22 cellular contexts compared by ENCODE assay signal in genomic region chr9:37335238-37335637, GRCh38.
"Had no signal": no experiment of that assay in that cellular context is flagged by ENCODE, and none has a peak within 500 bp of the region (broad histone marks: within the 10 kb centered on the region; RNA-seq: fewer than 3 reads in every experiment).

No MANE protein-coding gene starts in this region.

- H3K27me3 ChIP-seq: heart left ventricle, spleen, testis, tibial nerve, upper lobe of right lung, vagina had no signal

- H2AFZ ChIP-seq: parathyroid adenoma had no signal

- H3K4me3 ChIP-seq: heart left ventricle, prostate gland, spleen, testis, tibial nerve, upper lobe of right lung, vagina had no signal

- ATAC-seq: esophagus mucosa; heart left ventricle; left colon; left ventricle myocardium superior; naive thymus-derived CD4-positive, alpha-beta T cell; sciatic nerve; stimulated activated memory B cell treated with anti-CD40 and anti-IgM and Interleukin-4, amounts not matched to agents 10 μg/mL and 1 μg/mL and 100 μg/mL, for 72 hours; stimulated activated naive CD8-positive, alpha-beta T cell treated with anti-CD3 and anti-CD28 coated beads, Interleukin-15, amount 100 ng/mL, for 72 hours; upper lobe of right lung had no signal

- H3K27ac ChIP-seq: heart left ventricle, parathyroid adenoma, prostate gland, testis, tibial nerve, upper lobe of right lung, vagina had no signal

- H3K9me3 ChIP-seq: heart left ventricle, prostate gland, spleen, testis, tibial nerve, upper lobe of right lung, vagina had no signal

- H3K4me1 ChIP-seq: parathyroid adenoma, prostate gland, testis, tibial nerve, upper lobe of right lung, vagina had no signal

- DNase-seq: effector memory CD4-positive, alpha-beta T cell; heart left ventricle; hippocampal formation; left colon; left ventricle myocardium superior; mesendoderm; naive thymus-derived CD4-positive, alpha-beta T cell; nephron progenitor cell; spleen; stimulated activated CD4-positive, alpha-beta T cell treated with anti-CD3 and anti-CD28 coated beads, Interleukin-15, amount 100 ng/mL, for 24 hours; stimulated activated CD4-positive, alpha-beta T cell treated with anti-CD3 and anti-CD28 coated beads, Interleukin-1b, Interleukin-23, amount 100 ng/mL, for 48 hours; stimulated activated CD4-positive, alpha-beta T cell treated with anti-CD3 and anti-CD28 coated beads, Interleukin-4, amount 100 ng/mL, for 24 hours; stimulated activated naive CD8-positive, alpha-beta T cell treated with anti-CD3 and anti-CD28 coated beads, Interleukin-15, amount 100 ng/mL, for 72 hours; testis; upper lobe of right lung had no signal

- H3K9me3 Mint-ChIP-seq: naive thymus-derived CD4-positive, alpha-beta T cell; nephron progenitor cell; stimulated activated memory B cell treated with anti-CD40 and anti-IgM and Interleukin-4, amounts not matched to agents 10 μg/mL and 1 μg/mL and 100 μg/mL, for 72 hours; stimulated activated naive CD8-positive, alpha-beta T cell treated with anti-CD3 and anti-CD28 coated beads, Interleukin-15, amount 100 ng/mL, for 72 hours had no signal

- H3K9ac ChIP-seq: parathyroid adenoma had no signal

- H3K36me3 ChIP-seq: heart left ventricle, prostate gland, spleen, tibial nerve, upper lobe of right lung, vagina had no signal

- H3K27me3 Mint-ChIP-seq: naive thymus-derived CD4-positive, alpha-beta T cell; stimulated activated memory B cell treated with anti-CD40 and anti-IgM and Interleukin-4, amounts not matched to agents 10 μg/mL and 1 μg/mL and 100 μg/mL, for 72 hours; stimulated activated naive CD8-positive, alpha-beta T cell treated with anti-CD3 and anti-CD28 coated beads, Interleukin-15, amount 100 ng/mL, for 72 hours had no signal

- H3K4me3 Mint-ChIP-seq: naive thymus-derived CD4-positive, alpha-beta T cell; nephron progenitor cell; stimulated activated memory B cell treated with anti-CD40 and anti-IgM and Interleukin-4, amounts not matched to agents 10 μg/mL and 1 μg/mL and 100 μg/mL, for 72 hours; stimulated activated naive CD8-positive, alpha-beta T cell treated with anti-CD3 and anti-CD28 coated beads, Interleukin-15, amount 100 ng/mL, for 72 hours had no signal

- H3K4me1 Mint-ChIP-seq: stimulated activated naive CD8-positive, alpha-beta T cell treated with anti-CD3 and anti-CD28 coated beads, Interleukin-15, amount 100 ng/mL, for 72 hours had no signal

- H3K27ac Mint-ChIP-seq: naive thymus-derived CD4-positive, alpha-beta T cell; nephron progenitor cell; stimulated activated naive CD8-positive, alpha-beta T cell treated with anti-CD3 and anti-CD28 coated beads, Interleukin-15, amount 100 ng/mL, for 72 hours had no signal

- H3K79me2 ChIP-seq: parathyroid adenoma had no signal
